ENCODE assay signal across 8 cellular contexts in the genomic region with DNA sequence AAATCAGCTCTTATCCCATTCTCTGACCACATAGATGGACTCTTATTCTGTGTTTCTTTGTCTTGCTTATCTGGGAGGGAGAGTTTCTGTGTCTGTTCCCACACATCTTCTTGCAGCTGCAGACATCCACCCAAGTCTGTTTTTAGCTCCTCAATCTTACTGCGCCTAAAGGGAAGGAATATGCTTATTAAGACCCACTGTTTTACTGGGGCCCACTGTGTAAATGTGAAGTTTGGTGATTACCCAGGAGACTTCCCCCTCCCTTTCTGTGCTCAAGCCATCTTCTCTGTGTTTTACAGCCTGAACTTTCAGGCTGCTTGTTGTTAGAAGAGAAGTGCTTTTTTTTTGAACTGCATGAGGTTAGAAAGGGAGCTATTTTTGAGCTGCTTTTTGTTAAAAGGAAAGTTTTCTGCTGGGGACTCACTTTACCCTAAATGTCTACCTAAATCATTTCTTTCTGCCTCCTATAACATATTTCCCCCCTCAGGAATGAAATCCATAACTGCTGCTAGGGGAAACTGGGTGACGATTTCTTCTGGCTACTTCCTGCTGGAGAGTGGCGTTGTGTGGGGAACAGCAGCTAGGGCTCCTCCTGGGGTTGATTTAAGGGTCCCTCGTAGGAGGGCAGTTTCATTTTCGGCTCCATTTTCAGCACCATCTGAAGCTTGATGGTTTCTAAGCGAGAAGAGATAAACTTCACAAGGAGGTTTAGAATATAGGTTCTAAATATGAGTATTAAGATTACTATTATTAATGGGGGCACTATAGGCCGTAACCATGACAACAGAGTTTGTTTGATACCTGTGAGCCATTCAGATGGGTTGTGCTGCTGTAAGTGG. TPM values are rescaled to one million over a fixed set of nuclear protein-coding genes. Genes with fewer than 3 reads are reported as not detected.
DNase-seq lines count a peak whose midpoint lies in the region; ATAC-seq and TF ChIP-seq lines count a peak whose summit lies in the region.

No MANE protein-coding gene starts in this region.

- TF ChIP-seq CTCF in natural killer cell (IDR thresholded peaks at IDR 0.05): no peak
- no peak for TF ChIP-seq CTCF in MCF 10A (IDR thresholded peaks at IDR 0.05; ENCODE audit: unreplicated experiment)

- H3K27ac ChIP-seq in caudate nucleus (ENCODE audit: low read depth, low read length): peak overlapping the region; percentile 67

- CTCF ChIA-PET in MCF 10A (lab: Yijun Ruan, JAX): interaction anchor here (0.7 to 1.3 kb wide), 3 partner anchors 27 to 66 kb away, joined by 3 to 6 read pairs (median 4); no protein-coding TSS in a partner anchor
- CTCF ChIA-PET in HEK293T (lab: Yijun Ruan, JAX): interaction anchor here (0.7 to 1.6 kb wide), 3 partner anchors 9 to 65 kb away, joined by 3 to 9 read pairs (median 3); no protein-coding TSS in a partner anchor

- peak; percentile 58 for ATAC-seq in GM19324 (IDR thresholded peaks at IDR 0.05; ENCODE audit: low FRiP score, unreplicated experiment)
- peak; percentile 49 for ATAC-seq in HG03342 (IDR thresholded peaks at IDR 0.05; ENCODE audit: unreplicated experiment)
- peak; percentile 30 to 86 (median 53) for ATAC-seq in natural killer cell
- no peak for ATAC-seq in GM21576 (IDR thresholded peaks at IDR 0.05; ENCODE audit: unreplicated experiment)

- no peaks in the 10 kb centered on the region for H3K27me3 Mint-ChIP-seq in natural killer cell (ENCODE audit: low read depth in 2 of 2)
- H3K27me3 Mint-ChIP-seq in MCF 10A (ENCODE audit: insufficient read depth, unreplicated experiment): no peaks in the 10 kb centered on the region

- BruUV-seq in MCF 10A (replicated peaks; lab: Mats Ljungman, UMichigan): no TSS peak

- peak overlapping the region; percentile 83 to 89 for H3K27ac Mint-ChIP-seq in natural killer cell
- no peak overlapping the region for H3K27ac Mint-ChIP-seq in MCF 10A (ENCODE audit: low read depth, unreplicated experiment)

- DNase-seq in caudate nucleus (lab: John Stamatoyannopoulos, UW): peak in 4 of 61 donors; percentile 12 to 27 (median 20)
- DNase-seq in natural killer cell: no peak
- DNase-seq in NCI-H2107 (lab: John Stamatoyannopoulos, UW): no peak
- DNase-seq in MCF 10A (ENCODE audit: unreplicated experiment): no peak
- DNase-seq in HEK293T (ENCODE audit: extremely low spot score): no peak

- intact Hi-C loops in natural killer cell (cut with micrococcal nuclease) (no loop called here), MCF 10A (cut with micrococcal nuclease) (no loop called here)

- H3K4me1 Mint-ChIP-seq in natural killer cell (peaks cover 19 to 23% of the 10 kb centered on the region in 2 donors), MCF 10A (ENCODE audit: insufficient read depth, unreplicated experiment) (no peaks in the 10 kb centered on the region)

- H3K36me3 Mint-ChIP-seq in natural killer cell: no peaks in the 10 kb centered on the region
- peaks cover 45% of the 10 kb centered on the region for H3K36me3 Mint-ChIP-seq in MCF 10A (ENCODE audit: insufficient read depth, unreplicated experiment)

- H3K4me3 Mint-ChIP-seq in natural killer cell (peak overlapping the region; percentile 73), MCF 10A (ENCODE audit: unreplicated experiment) (no peak overlapping the region)

- no peaks in the 10 kb centered on the region for H3K9me3 Mint-ChIP-seq in natural killer cell
- no peaks in the 10 kb centered on the region for H3K9me3 Mint-ChIP-seq in MCF 10A (ENCODE audit: unreplicated experiment)

- POLR2A ChIA-PET in MCF 10A (lab: Yijun Ruan, JAX) (interaction anchor here (0.9 kb wide), 1 partner anchor 8 kb away, joined by 4 read pairs; no protein-coding TSS in a partner anchor), HEK293T (lab: Yijun Ruan, JAX) (interaction anchor here (0.7 kb wide), 1 partner anchor 39 kb away, joined by 3 read pairs; no protein-coding TSS in a partner anchor)

TF ChIP-seq in HEK293T, 16 proteins besides CTCF, POLR2A, EP300 and RAD21:
- TF ChIP-seq L3MBTL2 (conservative IDR thresholded peaks at IDR 0.05): no peak
- no peak for TF ChIP-seq FOXM1 (IDR thresholded peaks at IDR 0.05; ENCODE audit: borderline replicate concordance)
- no peak for TF ChIP-seq SP1 (IDR thresholded peaks at IDR 0.05)
- no peak for TF ChIP-seq LEF1 (IDR thresholded peaks at IDR 0.05; ENCODE audit: borderline replicate concordance)
- TF ChIP-seq, protein P1, sequence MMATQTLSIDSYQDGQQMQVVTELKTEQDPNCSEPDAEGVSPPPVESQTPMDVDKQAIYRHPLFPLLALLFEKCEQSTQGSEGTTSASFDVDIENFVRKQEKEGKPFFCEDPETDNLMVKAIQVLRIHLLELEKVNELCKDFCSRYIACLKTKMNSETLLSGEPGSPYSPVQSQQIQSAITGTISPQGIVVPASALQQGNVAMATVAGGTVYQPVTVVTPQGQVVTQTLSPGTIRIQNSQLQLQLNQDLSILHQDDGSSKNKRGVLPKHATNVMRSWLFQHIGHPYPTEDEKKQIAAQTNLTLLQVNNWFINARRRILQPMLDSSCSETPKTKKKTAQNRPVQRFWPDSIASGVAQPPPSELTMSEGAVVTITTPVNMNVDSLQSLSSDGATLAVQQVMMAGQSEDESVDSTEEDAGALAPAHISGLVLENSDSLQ (IDR thresholded peaks at IDR 0.05): no peak
- TF ChIP-seq FOXK2 (IDR thresholded peaks at IDR 0.05): no peak
- no peak for TF ChIP-seq ELF4 (IDR thresholded peaks at IDR 0.05)
- TF ChIP-seq TARDBP (IDR thresholded peaks at IDR 0.05): no peak
- no peak for TF ChIP-seq CTBP1 (IDR thresholded peaks at IDR 0.05; ENCODE audit: borderline replicate concordance)
- no peak for TF ChIP-seq ARNT (IDR thresholded peaks at IDR 0.05)
- TF ChIP-seq SUZ12 (IDR thresholded peaks at IDR 0.05): no peak

RNA-seq across cellular contexts. Expression of a gene that starts 39.5 kb away (rescaled TPM):
- total RNA-seq in natural killer cell: 10 to 100 TPM; 34.6 to 49.4 (median 35.9) TPM
- total RNA-seq in MCF 10A (2022): 13.2 and 13.6 TPM in 2 replicates

RNA-seq across cellular contexts. Expression of a gene that starts 48.0 kb away (rescaled TPM):
- total RNA-seq in natural killer cell (10 to 100 TPM; 44.6 to 63.6 (median 55.8) TPM), MCF 10A (2022) (79.8 and 82.9 TPM in 2 replicates)
